Comparison of ENCODE assay signal across 26 cellular contexts in the genomic region with DNA sequence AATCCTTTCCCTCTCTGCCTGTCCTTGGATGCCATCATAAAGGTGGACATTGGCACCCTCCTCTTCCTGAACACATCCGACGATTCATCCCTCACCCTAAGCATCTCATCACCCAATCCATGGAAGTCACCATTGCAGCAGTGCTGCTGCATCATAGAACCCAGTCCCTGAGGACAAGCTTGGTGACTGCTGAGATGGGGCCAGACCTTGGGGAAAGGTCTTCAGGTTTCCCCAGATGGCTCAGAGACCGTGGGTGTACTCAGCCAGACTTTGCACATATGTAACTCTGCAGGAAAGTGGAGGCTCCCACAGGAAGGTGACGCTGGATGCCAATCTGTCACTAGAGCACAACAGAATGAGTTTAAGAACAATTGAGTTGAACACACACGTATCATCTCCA.
"Had no signal": no experiment of that assay in that cellular context is flagged by ENCODE, and none has a peak within 500 bp of the region (broad histone marks: within the 10 kb centered on the region; RNA-seq: fewer than 3 reads in every experiment).

No MANE protein-coding gene starts in this region.

- FAIRE-seq: astrocyte, bronchial epithelial cell had no signal

- DNase-seq: activated CD4-positive, alpha-beta memory T cell treated with anti-CD3 and anti-CD28 coated beads, Interleukin-2, amount 10 ng/mL, durations not matched to agents 7 days and 5 days; activated CD4-positive, alpha-beta T cell treated with anti-CD3 and anti-CD28 coated beads for 1 hour; activated CD4-positive, alpha-beta T cell treated with anti-CD3 and anti-CD28 coated beads for 4 hours; activated CD4-positive, alpha-beta T cell treated with anti-CD3 and anti-CD28 coated beads, Interleukin-2, amount 10 ng/mL, durations not matched to agents 7 days and 5 days; activated CD4-positive, alpha-beta T cell treated with anti-CD3 and anti-CD28 coated beads, Interleukin-2, amount 50 U/mL, for 4 hours; activated CD8-positive, alpha-beta memory T cell treated with anti-CD3 and anti-CD28 coated beads, Interleukin-2, amount 50 U/mL, for 48 hours; activated gamma-delta T cell; activated naive CD4-positive, alpha-beta T cell; activated naive CD4-positive, alpha-beta T cell treated with anti-CD3 and anti-CD28 coated beads, Interleukin-2, amount 10 ng/mL, durations not matched to agents 7 days and 5 days; activated T-cell treated with anti-CD3 and anti-CD28 coated beads for 4 hours; activated T-cell treated with anti-CD3 and anti-CD28 coated beads, Interleukin-2, amount 50 U/mL, for 24 hours; activated T-cell treated with anti-CD3 and anti-CD28 coated beads, Interleukin-2, amount 50 U/mL, for 72 hours; amniotic stem cell; anterior cingulate cortex; brain microvascular endothelial cell; dorsolateral prefrontal cortex; effector memory CD4-positive, alpha-beta T cell; endodermal cell; foreskin keratinocyte; head of caudate nucleus; T-helper 2 cell had no signal

- H3K4me3 ChIP-seq: coronary artery, dorsolateral prefrontal cortex, gastroesophageal sphincter had no signal

- H3K36me3 ChIP-seq: brain microvascular endothelial cell, gastroesophageal sphincter had no signal

- H3K4me1 ChIP-seq: foreskin keratinocyte, gastroesophageal sphincter had no signal

- H3K27ac ChIP-seq: brain microvascular endothelial cell, coronary artery, dorsolateral prefrontal cortex, foreskin keratinocyte, gastroesophageal sphincter, VCaP had no signal

- H3K27me3 ChIP-seq: brain microvascular endothelial cell, dorsolateral prefrontal cortex, foreskin keratinocyte, gastroesophageal sphincter had no signal
